15 cellular contexts compared by ENCODE assay signal in genomic region chr7:47085491-47086275, GRCh38.
"Had no signal": no experiment of that assay in that cellular context is flagged by ENCODE, and none has a peak within 500 bp of the region (broad histone marks: within the 10 kb centered on the region; RNA-seq: fewer than 3 reads in every experiment).

No MANE protein-coding gene starts in this region.

- H3K27me3 ChIP-seq: neutrophil, right lobe of liver had no signal

- H3K36me3 ChIP-seq: left ventricle myocardium inferior, neutrophil, right lobe of liver had no signal

- H3K4me1 ChIP-seq: psoas muscle, right lobe of liver had no signal

- H3K4me3 ChIP-seq: left ventricle myocardium inferior, psoas muscle, right lobe of liver had no signal

- H3K27ac ChIP-seq: left ventricle myocardium inferior, neutrophil, psoas muscle, right lobe of liver had no signal

- H3K9me3 ChIP-seq: left ventricle myocardium inferior, neutrophil, psoas muscle, right lobe of liver had no signal

- DNase-seq: activated CD4-positive, alpha-beta memory T cell treated with anti-CD3 and anti-CD28 coated beads for 36 hours; activated CD4-positive, alpha-beta T cell treated with anti-CD3 and anti-CD28 coated beads for 1 hour; activated CD8-positive, alpha-beta memory T cell treated with anti-CD3 and anti-CD28 coated beads, Interleukin-2, amount 10 ng/mL, durations not matched to agents 7 days and 5 days; activated effector memory CD4-positive, alpha-beta T cell treated with Interleukin-2 at 50 U/mL for 16 hours; activated naive CD4-positive, alpha-beta T cell treated with anti-CD3 and anti-CD28 coated beads, Interleukin-2, amount 50 U/mL, for 16 hours; activated T-cell treated with anti-CD3 and anti-CD28 coated beads, Interleukin-2, amount 50 U/mL, for 4 hours; hippocampal formation; kidney; left ventricle myocardium inferior; naive thymus-derived CD8-positive, alpha-beta T cell; psoas muscle; right lobe of liver; T-helper 1 cell; T1000 had no signal
